1 cellular context compared by ENCODE assay signal in the genomic region with DNA sequence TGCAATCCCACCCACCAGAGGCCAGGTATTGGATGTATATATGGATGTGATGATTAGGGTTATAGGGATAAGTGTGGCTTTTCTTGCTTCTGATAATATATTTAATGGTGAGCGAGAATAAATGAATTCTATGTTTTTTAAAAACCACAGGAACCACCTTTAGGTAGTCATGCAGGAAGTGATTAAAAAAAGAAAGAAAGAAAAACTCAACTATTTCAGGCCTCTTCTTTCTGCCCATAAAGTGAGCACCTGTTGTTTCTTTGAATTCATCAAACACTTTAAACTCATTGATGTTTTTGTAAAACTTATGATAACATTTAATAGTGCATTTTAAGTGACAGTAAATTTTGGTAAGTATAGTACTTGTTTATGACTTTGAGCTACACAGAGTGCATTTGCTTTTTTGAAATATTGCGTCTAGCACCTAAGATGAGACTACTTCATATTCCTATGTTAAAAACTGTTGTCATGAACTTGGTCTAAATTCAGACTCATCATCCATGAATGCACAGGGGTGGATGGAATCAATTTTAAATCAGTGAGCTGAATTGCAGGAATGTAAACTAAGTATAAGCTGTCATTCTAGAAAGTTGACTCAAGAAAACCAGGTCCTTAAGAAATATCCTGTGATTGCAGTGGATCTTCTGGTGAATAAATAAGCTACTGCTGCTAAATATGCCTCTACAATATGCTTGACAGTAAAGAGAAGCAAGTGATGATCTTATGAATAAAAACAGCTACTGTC.
A peak's percentile ranks its signal among the peaks of the same experiment; 100 is the strongest.
TF ChIP-seq lines count a peak whose summit lies in the region.

No MANE protein-coding gene starts in this region.

TF ChIP-seq in IMR-90, 13 proteins besides CTCF, POLR2A, EP300 and RAD21:
- TF ChIP-seq FOS (IDR thresholded peaks at IDR 0.05; ENCODE audit: low read depth, low read length) (no peak), CEBPB (IDR thresholded peaks at IDR 0.05; ENCODE audit: low read depth, low read length) (peak; percentile 31; the same call in 1 of the 2 replicates)
